ENCODE assay signal across 1 cellular context in the genomic region with DNA sequence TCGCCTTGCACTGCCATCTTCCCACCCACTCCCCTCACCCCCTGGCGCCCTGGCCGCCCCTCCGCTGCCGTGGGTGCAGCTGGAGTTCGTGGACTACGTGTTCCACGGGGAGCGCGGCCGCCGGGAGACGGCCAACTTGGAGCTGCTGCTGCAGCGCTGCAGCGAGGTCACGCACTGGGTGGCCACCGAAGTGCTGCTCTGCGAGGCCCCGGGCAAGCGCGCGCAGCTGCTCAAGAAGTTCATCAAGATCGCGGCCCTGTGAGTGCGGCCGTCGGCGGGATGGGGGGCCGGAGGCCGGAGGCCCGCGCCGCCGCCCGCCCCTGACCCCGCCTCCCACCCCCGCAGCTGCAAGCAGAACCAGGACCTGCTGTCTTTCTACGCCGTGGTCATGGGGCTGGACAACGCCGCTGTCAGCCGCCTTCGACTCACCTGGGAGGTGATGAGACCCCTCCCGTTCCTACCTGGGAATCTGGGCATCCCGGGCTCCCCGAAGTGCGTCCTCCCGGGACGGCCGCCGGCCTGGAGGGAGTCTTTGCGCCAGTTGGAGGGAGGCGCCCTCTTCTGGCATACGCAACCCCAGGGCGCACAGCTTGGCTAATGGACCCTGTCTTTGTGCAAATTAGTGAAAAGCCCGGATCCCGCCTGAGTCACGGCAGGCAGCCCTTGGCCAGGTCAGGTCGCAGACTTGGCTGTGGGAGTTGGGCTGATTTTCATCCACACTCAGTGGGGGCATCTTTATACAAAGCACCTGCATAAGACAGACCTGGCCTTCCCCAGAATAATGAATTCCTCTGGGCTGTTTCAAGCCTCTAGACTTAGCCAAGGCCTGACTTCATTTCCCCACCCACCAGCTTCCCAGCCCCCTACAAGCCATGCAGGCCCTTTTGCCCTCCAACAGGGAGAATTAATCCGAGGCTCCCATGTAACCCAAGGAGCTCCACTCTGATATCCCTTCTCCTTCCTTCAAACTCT.
TF ChIP-seq lines count a peak whose summit lies in the region.

No MANE protein-coding gene starts in this region.

TF ChIP-seq in IMR-90, 13 proteins besides CTCF, POLR2A, EP300 and RAD21 (continued from another document):
- TF ChIP-seq MAFK (IDR thresholded peaks at IDR 0.05; ENCODE audit: low read depth, low read length) (no peak), RFX5 (IDR thresholded peaks at IDR 0.05; ENCODE audit: low read depth, low read length) (no peak), CHD1 (IDR thresholded peaks at IDR 0.05; ENCODE audit: low read depth, low read length) (no peak), MAZ (IDR thresholded peaks at IDR 0.05; ENCODE audit: borderline replicate concordance, low read depth, low read length) (peak; percentile 51; the same call in 1 of the 2 replicates)
- TF ChIP-seq, protein P1, sequence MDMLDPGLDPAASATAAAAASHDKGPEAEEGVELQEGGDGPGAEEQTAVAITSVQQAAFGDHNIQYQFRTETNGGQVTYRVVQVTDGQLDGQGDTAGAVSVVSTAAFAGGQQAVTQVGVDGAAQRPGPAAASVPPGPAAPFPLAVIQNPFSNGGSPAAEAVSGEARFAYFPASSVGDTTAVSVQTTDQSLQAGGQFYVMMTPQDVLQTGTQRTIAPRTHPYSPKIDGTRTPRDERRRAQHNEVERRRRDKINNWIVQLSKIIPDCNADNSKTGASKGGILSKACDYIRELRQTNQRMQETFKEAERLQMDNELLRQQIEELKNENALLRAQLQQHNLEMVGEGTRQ (IDR thresholded peaks at IDR 0.05; ENCODE audit: low read depth, low read length) = no peak
